In the genomic region with DNA sequence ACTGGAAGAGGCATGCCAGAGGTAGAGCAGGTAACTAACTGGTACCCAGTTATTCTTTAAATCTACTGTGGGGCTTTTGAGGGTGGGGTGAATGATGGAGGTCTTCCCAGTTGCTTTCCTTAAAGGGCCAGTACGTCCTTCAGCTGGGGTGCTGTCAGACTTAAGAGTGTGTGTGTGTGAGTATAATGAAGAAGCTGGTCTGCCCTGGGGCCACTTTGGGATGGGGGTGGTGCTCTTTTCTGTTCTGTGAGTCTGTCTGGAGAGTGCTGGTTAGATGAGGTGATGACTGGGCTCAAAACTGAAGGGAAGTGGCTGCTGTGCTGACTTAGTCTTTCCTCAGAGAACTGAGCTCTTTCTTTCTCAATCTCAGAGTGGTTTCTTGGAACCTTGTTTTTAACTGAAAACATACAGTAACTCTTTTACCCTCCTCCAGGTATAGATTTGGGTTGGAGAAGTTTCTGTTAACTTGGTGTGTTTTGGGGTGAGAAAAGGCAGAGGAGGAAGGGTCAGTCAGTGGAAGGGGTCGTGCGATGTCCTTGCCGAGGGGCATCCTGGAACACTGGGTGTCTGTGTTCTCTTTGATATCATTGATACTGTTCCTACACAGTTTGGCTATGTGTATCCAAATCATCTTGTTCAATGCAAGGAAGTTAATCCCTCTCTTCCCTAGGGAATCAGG, we compare ENCODE assay signal across 1 cellular context.
TF ChIP-seq lines count a peak whose summit lies in the region.

No MANE protein-coding gene starts in this region.

TF ChIP-seq in WTC11, 78 proteins besides CTCF, POLR2A, EP300 and RAD21 (continued from another document):
- TF ChIP-seq, protein P1, sequence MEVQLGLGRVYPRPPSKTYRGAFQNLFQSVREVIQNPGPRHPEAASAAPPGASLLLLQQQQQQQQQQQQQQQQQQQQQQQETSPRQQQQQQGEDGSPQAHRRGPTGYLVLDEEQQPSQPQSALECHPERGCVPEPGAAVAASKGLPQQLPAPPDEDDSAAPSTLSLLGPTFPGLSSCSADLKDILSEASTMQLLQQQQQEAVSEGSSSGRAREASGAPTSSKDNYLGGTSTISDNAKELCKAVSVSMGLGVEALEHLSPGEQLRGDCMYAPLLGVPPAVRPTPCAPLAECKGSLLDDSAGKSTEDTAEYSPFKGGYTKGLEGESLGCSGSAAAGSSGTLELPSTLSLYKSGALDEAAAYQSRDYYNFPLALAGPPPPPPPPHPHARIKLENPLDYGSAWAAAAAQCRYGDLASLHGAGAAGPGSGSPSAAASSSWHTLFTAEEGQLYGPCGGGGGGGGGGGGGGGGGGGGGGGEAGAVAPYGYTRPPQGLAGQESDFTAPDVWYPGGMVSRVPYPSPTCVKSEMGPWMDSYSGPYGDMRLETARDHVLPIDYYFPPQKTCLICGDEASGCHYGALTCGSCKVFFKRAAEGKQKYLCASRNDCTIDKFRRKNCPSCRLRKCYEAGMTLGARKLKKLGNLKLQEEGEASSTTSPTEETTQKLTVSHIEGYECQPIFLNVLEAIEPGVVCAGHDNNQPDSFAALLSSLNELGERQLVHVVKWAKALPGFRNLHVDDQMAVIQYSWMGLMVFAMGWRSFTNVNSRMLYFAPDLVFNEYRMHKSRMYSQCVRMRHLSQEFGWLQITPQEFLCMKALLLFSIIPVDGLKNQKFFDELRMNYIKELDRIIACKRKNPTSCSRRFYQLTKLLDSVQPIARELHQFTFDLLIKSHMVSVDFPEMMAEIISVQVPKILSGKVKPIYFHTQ (CRISPR knock-in tag; IDR thresholded peaks at IDR 0.05), result no peak
